6 cellular contexts compared by ENCODE assay signal in the genomic region with DNA sequence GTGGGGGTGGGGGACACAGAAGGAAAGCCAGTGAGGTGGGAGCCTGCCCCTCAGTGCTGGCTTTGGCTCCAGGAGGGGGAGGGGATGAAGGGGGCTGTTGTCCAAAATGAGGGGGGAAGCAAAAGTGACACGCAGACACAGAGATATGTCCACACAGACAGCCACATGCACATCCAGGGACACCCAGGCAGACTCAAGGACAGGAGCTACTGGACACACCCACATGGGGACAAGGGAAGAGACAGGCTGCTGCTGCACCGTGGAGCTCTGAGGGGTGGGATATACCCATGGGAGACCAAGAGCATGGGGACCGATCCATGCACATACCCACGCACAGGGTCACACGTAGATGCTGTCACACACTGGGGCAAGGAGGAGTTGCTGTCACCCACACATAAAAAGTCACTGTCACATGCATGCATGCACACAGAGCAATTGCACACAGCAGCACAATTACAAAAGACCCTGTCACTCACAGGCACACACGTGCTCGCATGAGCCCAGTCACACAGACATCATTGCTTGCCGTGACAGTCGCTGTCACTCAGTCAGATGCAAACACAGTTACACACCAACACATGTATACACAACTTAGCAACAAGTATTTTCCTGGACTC.
DNase-seq lines count a peak whose midpoint lies in the region; ATAC-seq and TF ChIP-seq lines count a peak whose summit lies in the region.

No MANE protein-coding gene starts in this region.

- H3K4me3 Mint-ChIP-seq in central memory CD8-positive, alpha-beta T cell: peak overlapping the region; percentile 86

- H3K4me1 ChIP-seq in neutrophil (ENCODE audit: control insufficient read depth in 1 of 2, insufficient read depth in 1 of 2, low read depth in 1 of 2, low read length in 1 of 2): peaks cover 44 to 58% of the 10 kb centered on the region in 2 experiments

- H3K27me3 Mint-ChIP-seq in central memory CD8-positive, alpha-beta T cell: no peaks in the 10 kb centered on the region

- H3K36me3 ChIP-seq in neutrophil: no peaks in the 10 kb centered on the region

- no peaks in the 10 kb centered on the region for H3K9me3 ChIP-seq in neutrophil

- TF ChIP-seq CTCF in LNCaP clone FGC (IDR thresholded peaks at IDR 0.05; ENCODE audit: control insufficient read depth, extremely low read depth, insufficient read depth) (no peak), neutrophil (IDR thresholded peaks at IDR 0.05) (no peak)

- DNase-seq in LNCaP clone FGC (ENCODE audit: low read depth) (no peak), epidermal melanocyte (ENCODE audit: insufficient read length, low spot score) (no peak)
- no peak for DNase-seq in central memory CD8-positive, alpha-beta T cell (ENCODE audit: low spot score in 2 of 2)

- H3K36me3 Mint-ChIP-seq in central memory CD8-positive, alpha-beta T cell (ENCODE audit: insufficient read depth): peaks cover 2% of the 10 kb centered on the region

- H3K27ac ChIP-seq in neutrophil: peak overlapping the region; percentile 90

- H3K9me3 Mint-ChIP-seq in central memory CD8-positive, alpha-beta T cell: no peaks in the 10 kb centered on the region

- H3K27me3 ChIP-seq in neutrophil: peaks cover 16% of the 10 kb centered on the region

- H3K4me3 ChIP-seq in LNCaP clone FGC (ENCODE audit: low read depth, low read length) (peak overlapping the region; percentile 91), neutrophil (ENCODE audit: low read depth in 1 of 2, low read length in 1 of 2) (peak overlapping the region; percentile 92 to 94)

- peak overlapping the region; percentile 30 for H3K27ac Mint-ChIP-seq in central memory CD8-positive, alpha-beta T cell (ENCODE audit: low read depth)

- H3K4me1 Mint-ChIP-seq in central memory CD8-positive, alpha-beta T cell: peaks cover 55% of the 10 kb centered on the region

- ATAC-seq in central memory CD8-positive, alpha-beta T cell (replicated peaks; ENCODE audit: extremely low read depth, poor library complexity, severe bottlenecking): no peak
- ATAC-seq in GM21717 (IDR thresholded peaks at IDR 0.05; ENCODE audit: unreplicated experiment) (no peak), HG03342 (IDR thresholded peaks at IDR 0.05; ENCODE audit: unreplicated experiment) (no peak)
